ENCODE assay signal across 12 cellular contexts in genomic region chr2:152420923-152421322, GRCh38.
DNase-seq lines count a peak whose midpoint lies in the region; ATAC-seq, FAIRE-seq and TF ChIP-seq lines count a peak whose summit lies in the region.
"Had no signal": no experiment of that assay in that cellular context is flagged by ENCODE, and none has a peak within 500 bp of the region (broad histone marks: within the 10 kb centered on the region; RNA-seq: fewer than 3 reads in every experiment).

No MANE protein-coding gene starts in this region.

- H2BK120ac ChIP-seq in H1 (replicated peaks; ENCODE audit: low read depth, low read length): no peak overlapping the region

- H3K23me2 ChIP-seq in H1 (ENCODE audit: low read depth, low read length): no peaks in the 10 kb centered on the region

- intact Hi-C loops in posterior cingulate gyrus (cut with DNase I): no loop called here

- peaks cover 0 to 79% of the 10 kb centered on the region in 2 experiments; a peak in 3 of 4 replicates for H3K79me2 ChIP-seq in H1 (ENCODE audit: control insufficient read depth in 1 of 2, insufficient read depth in 2 of 2, low read length in 2 of 2)

- H3K79me1 ChIP-seq in H1 (ENCODE audit: low read depth, low read length): peaks cover 2% of the 10 kb centered on the region; the same call in 1 of the 2 replicates

- peaks cover 0 to 65% (median 41%) of the 10 kb centered on the region in 11 experiments; a peak in 17 of 22 replicates for H3K36me3 ChIP-seq in BLaER1 treated with 17β-estradiol and CSF1 and Interleukin-3, amounts not matched to agents 10 nM and 100 nM
- H3K36me3 ChIP-seq in H1 (ENCODE audit: control insufficient read depth in 2 of 4, insufficient read depth in 4 of 4, low read length in 3 of 4): no peaks in the 10 kb centered on the region

- peaks cover 39 to 100% (median 98%) of the 10 kb centered on the region in 10 experiments for H3K4me1 ChIP-seq in BLaER1 treated with 17β-estradiol and CSF1 and Interleukin-3, amounts not matched to agents 10 nM and 100 nM
- H3K4me1 ChIP-seq in H1 (replicated peaks in 1 of 4; ENCODE audit: control insufficient read depth in 3 of 4, insufficient read depth in 4 of 4, low read length in 3 of 4): peaks cover 0 to 16% (median 8%) of the 10 kb centered on the region in 4 experiments; a peak in 3 of 7 replicates

- peak overlapping the region in 7 of 10 experiments; percentile 3 to 43 (median 24); a peak in 9 of 20 replicates for H3K4me3 ChIP-seq in BLaER1 treated with 17β-estradiol and CSF1 and Interleukin-3, amounts not matched to agents 10 nM and 100 nM
- H3K4me3 ChIP-seq in H1 (ENCODE audit: extremely low read depth in 1 of 4, insufficient read depth in 2 of 4, low read depth in 3 of 4, low read length in 4 of 4): no peak overlapping the region

- H2BK12ac ChIP-seq in H1 (ENCODE audit: low read depth, low read length): no peak overlapping the region

- H3K27ac ChIP-seq in BLaER1 treated with 17β-estradiol and CSF1 and Interleukin-3, amounts not matched to agents 10 nM and 100 nM: peak overlapping the region; percentile 53 to 95 (median 89)
- no peak overlapping the region for H3K27ac ChIP-seq in H1 (ENCODE audit: low read depth, low read length)

- no peak overlapping the region for H4K8ac ChIP-seq in H1 (ENCODE audit: extremely low read depth, insufficient read depth, low read length)

- no peaks in the 10 kb centered on the region for H3K27me3 Mint-ChIP-seq in osteocyte (ENCODE audit: unreplicated experiment)
- peaks cover 13% of the 10 kb centered on the region for H3K27me3 Mint-ChIP-seq in activated T-cell treated with anti-CD3 and anti-CD28 coated beads, Interleukin-2, amount 50 U/mL, for 4 hours (ENCODE audit: low read depth)

- peaks cover 0 to 22% (median 3%) of the 10 kb centered on the region in 11 experiments; a peak in 7 of 22 replicates for H3K9me3 ChIP-seq in BLaER1 treated with 17β-estradiol and CSF1 and Interleukin-3, amounts not matched to agents 10 nM and 100 nM (replicated peaks in 1 of 11)
- H3K9me3 ChIP-seq in H1 (ENCODE audit: insufficient read depth in 2 of 2, low read depth in 1 of 2, low read length in 1 of 2): no peaks in the 10 kb centered on the region

- 88% methylated on average over 7 of the region's 7 CpGs; no CpG with 5 or more reads in 1 of the 2 experiments for WGBS in H1 (ENCODE audit: extremely low coverage in 1 of 2, insufficient coverage in 1 of 2, insufficient read length in 1 of 2, insufficient replicate concordance in 2 of 2, low coverage in 1 of 2, low lambda C conversion rate in 2 of 2, missing lambda C conversion rate in 1 of 2), 2 experiments

- H3K4me1 Mint-ChIP-seq in osteocyte (ENCODE audit: unreplicated experiment): peaks cover 35% of the 10 kb centered on the region
- H3K4me1 Mint-ChIP-seq in activated T-cell treated with anti-CD3 and anti-CD28 coated beads, Interleukin-2, amount 50 U/mL, for 4 hours (ENCODE audit: low read depth): peaks cover 5% of the 10 kb centered on the region

- H2BK20ac ChIP-seq in H1 (ENCODE audit: low read length): no peak overlapping the region

- TF ChIP-seq RAD21 in H1 (IDR thresholded peaks at IDR 0.05 in 1 of 2, conservative IDR thresholded peaks at IDR 0.05 in 1 of 2; ENCODE audit: low read depth in 2 of 2, low read length in 2 of 2): no peak

- POLR2A ChIA-PET in H1 (lab: Charles Lee; ENCODE audit: partially characterized antibody): no interaction called here

- no peak for TF ChIP-seq POLR2A in H1 (IDR thresholded peaks at IDR 0.05; ENCODE audit: control extremely low read depth in 1 of 2, low read depth in 2 of 2, low read length in 2 of 2)

- TF ChIP-seq EP300 in H1 (IDR thresholded peaks at IDR 0.05; ENCODE audit: borderline replicate concordance in 1 of 2, low read depth in 2 of 2, low read length in 2 of 2): no peak

- no peak for TF ChIP-seq CTCF in H1 (IDR thresholded peaks at IDR 0.05; ENCODE audit: control extremely low read depth in 1 of 3, insufficient read depth in 1 of 3, low read depth in 1 of 3, low read length in 3 of 3)
- no peak for TF ChIP-seq CTCF in osteocyte (IDR thresholded peaks at IDR 0.05)

- H3K27me3 ChIP-seq in BLaER1 treated with 17β-estradiol and CSF1 and Interleukin-3, amounts not matched to agents 10 nM and 100 nM: no peaks in the 10 kb centered on the region
- no peaks in the 10 kb centered on the region for H3K27me3 ChIP-seq in H1 (replicated peaks in 1 of 4; ENCODE audit: control insufficient read depth in 3 of 4, extremely low read depth in 1 of 4, insufficient read depth in 3 of 4, low read length in 3 of 4)

- no peak overlapping the region for H4K91ac ChIP-seq in H1 (replicated peaks; ENCODE audit: insufficient read length, low read length)

- H3K36me3 Mint-ChIP-seq in osteocyte (ENCODE audit: unreplicated experiment): peaks cover 4% of the 10 kb centered on the region
- no peaks in the 10 kb centered on the region for H3K36me3 Mint-ChIP-seq in activated T-cell treated with anti-CD3 and anti-CD28 coated beads, Interleukin-2, amount 50 U/mL, for 4 hours (ENCODE audit: insufficient read depth)
- H3K36me3 Mint-ChIP-seq: naive thymus-derived CD8-positive, alpha-beta T cell had no signal

- ATAC-seq in activated T-cell treated with anti-CD3 and anti-CD28 coated beads, Interleukin-2, amount 50 U/mL, for 4 hours: no peak
- no peak for ATAC-seq in GM18868 (IDR thresholded peaks at IDR 0.05; ENCODE audit: unreplicated experiment)
- ATAC-seq: naive thymus-derived CD8-positive, alpha-beta T cell had no signal

- no peak overlapping the region for H4K5ac ChIP-seq in H1 (ENCODE audit: insufficient read length, low read depth, low read length)

- CTCF ChIA-PET in H1 (lab: Charles Lee; ENCODE audit: partially characterized antibody): interaction anchor here (0.9 to 1.1 kb wide), 2 partner anchors 35 to 135 kb away, joined by 3 to 4 read pairs; no protein-coding TSS in a partner anchor

- FAIRE-seq in H1 (lab: Jason Lieb, UNC): no peak

- no peak overlapping the region for H3K14ac ChIP-seq in H1 (ENCODE audit: insufficient read length)

- no peak overlapping the region for H2AFZ ChIP-seq in H1 (ENCODE audit: low read length)

- peak overlapping the region; percentile 40; the same call in 1 of the 2 replicates for H2BK15ac ChIP-seq in H1 (ENCODE audit: low read length)

- H3K4me3 Mint-ChIP-seq in osteocyte (ENCODE audit: unreplicated experiment): no peak overlapping the region
- H3K4me3 Mint-ChIP-seq in activated T-cell treated with anti-CD3 and anti-CD28 coated beads, Interleukin-2, amount 50 U/mL, for 4 hours: no peak overlapping the region
- H3K4me3 Mint-ChIP-seq: activated T-helper 1 cell treated with anti-CD3 and anti-CD28 coated beads, Interleukin-12 subunit alpha, Interleukin-12 subunit beta, Interleukin-2, Interleukin-4 antibody, amounts not matched to agents 30 ng/mL and 10 ng/mL and 1 ng/mL, durations not matched to agents 14 hours and 24 hours and 36 hours; naive thymus-derived CD8-positive, alpha-beta T cell had no signal

- peak overlapping the region; percentile 28 to 95 (median 80); a peak in 21 of 22 replicates for H3K4me2 ChIP-seq in BLaER1 treated with 17β-estradiol and CSF1 and Interleukin-3, amounts not matched to agents 10 nM and 100 nM
- no peak overlapping the region for H3K4me2 ChIP-seq in H1 (ENCODE audit: insufficient read depth in 1 of 2, low read depth in 2 of 2, low read length in 2 of 2)

- H3K4ac ChIP-seq in H1 (replicated peaks; ENCODE audit: insufficient read length, low read depth, low read length): no peak overlapping the region

- peaks cover 0 to 77% (median 0%) of the 10 kb centered on the region in 11 experiments; a peak in 8 of 22 replicates for H4K20me1 ChIP-seq in BLaER1 treated with 17β-estradiol and CSF1 and Interleukin-3, amounts not matched to agents 10 nM and 100 nM
- H4K20me1 ChIP-seq in H1 (replicated peaks in 1 of 2; ENCODE audit: control insufficient read depth in 1 of 2, insufficient read depth in 2 of 2, low read length in 2 of 2): peaks cover 3 to 5% of the 10 kb centered on the region in 2 experiments

- H3K18ac ChIP-seq in H1 (ENCODE audit: extremely low read depth, low read length): no peak overlapping the region

- H3K9me3 Mint-ChIP-seq in osteocyte (ENCODE audit: unreplicated experiment): no peaks in the 10 kb centered on the region
- H3K9me3 Mint-ChIP-seq in activated T-cell treated with anti-CD3 and anti-CD28 coated beads, Interleukin-2, amount 50 U/mL, for 4 hours: no peaks in the 10 kb centered on the region
- H3K9me3 Mint-ChIP-seq: activated T-helper 1 cell treated with anti-CD3 and anti-CD28 coated beads, Interleukin-12 subunit alpha, Interleukin-12 subunit beta, Interleukin-2, Interleukin-4 antibody, amounts not matched to agents 30 ng/mL and 10 ng/mL and 1 ng/mL, durations not matched to agents 14 hours and 24 hours and 36 hours; naive thymus-derived CD8-positive, alpha-beta T cell had no signal

- no peak overlapping the region for H3K23ac ChIP-seq in H1 (ENCODE audit: insufficient read length)

- no peak overlapping the region for H2BK5ac ChIP-seq in H1 (ENCODE audit: low read depth, low read length)

- H3K56ac ChIP-seq in H1 (replicated peaks; ENCODE audit: insufficient read length, low read depth, low read length): no peak overlapping the region

- no peak overlapping the region for H2AK5ac ChIP-seq in H1 (ENCODE audit: low read depth, low read length)

- peak overlapping the region in 10 of 11 experiments; percentile 62 to 84 (median 76); a peak in 20 of 22 replicates for H3K9ac ChIP-seq in BLaER1 treated with 17β-estradiol and CSF1 and Interleukin-3, amounts not matched to agents 10 nM and 100 nM
- no peak overlapping the region for H3K9ac ChIP-seq in H1 (replicated peaks in 1 of 4; ENCODE audit: extremely low read depth in 1 of 4, low read depth in 3 of 4, low read length in 3 of 4)

- peak overlapping the region; percentile 87 for H3K27ac Mint-ChIP-seq in osteocyte (ENCODE audit: unreplicated experiment)
- H3K27ac Mint-ChIP-seq: activated T-helper 1 cell treated with anti-CD3 and anti-CD28 coated beads, Interleukin-12 subunit alpha, Interleukin-12 subunit beta, Interleukin-2, Interleukin-4 antibody, amounts not matched to agents 30 ng/mL and 10 ng/mL and 1 ng/mL, durations not matched to agents 14 hours and 24 hours and 36 hours; naive thymus-derived CD8-positive, alpha-beta T cell had no signal

- DNase-seq in NOMO-1 treated with DMSO at 0.1 percent for 48 hours (lab: John Stamatoyannopoulos, UW; ENCODE audit: unreplicated experiment) (peak; percentile 37), H1 (ENCODE audit: low read depth in 1 of 2, low spot score in 2 of 2) (no peak), osteocyte (ENCODE audit: extremely low spot score, unreplicated experiment) (no peak), DMS 273 (lab: John Stamatoyannopoulos, UW; ENCODE audit: unreplicated experiment) (no peak), posterior cingulate gyrus (no peak)
- no peak for DNase-seq in activated T-cell treated with anti-CD3 and anti-CD28 coated beads, Interleukin-2, amount 50 U/mL, for 4 hours
- DNase-seq: naive thymus-derived CD8-positive, alpha-beta T cell; NCI-H1048; stimulated activated CD4-positive, alpha-beta T cell treated with anti-CD3 and anti-CD28 coated beads, Interleukin-12 subunit alpha, Interleukin-12 subunit beta, amount 100 ng/mL, for 4 hours had no signal

TF ChIP-seq in H1, 55 proteins besides CTCF, POLR2A, EP300 and RAD21 (continues in another document):
- TF ChIP-seq RNF2 (IDR thresholded peaks at IDR 0.05; ENCODE audit: borderline replicate concordance, low read depth, low read length, missing control alignments, poor library complexity, severe bottlenecking) (no peak), CBX5 (IDR thresholded peaks at IDR 0.05; ENCODE audit: low read depth, low read length) (no peak), TBP (IDR thresholded peaks at IDR 0.05; ENCODE audit: low read depth, low read length) (no peak)

Comparison
In these comparisons a context has a peak if more than half of its experiments do, and no peak if none do; other contexts are left out.
1. H3K4me2 ChIP-seq: peak in BLaER1 treated with 17β-estradiol and CSF1 and Interleukin-3, amounts not matched to agents 10 nM and 100 nM (11 of 11); none in H1 (0 of 2).
2. H3K4me3 ChIP-seq: peak in BLaER1 treated with 17β-estradiol and CSF1 and Interleukin-3, amounts not matched to agents 10 nM and 100 nM (7 of 10); none in H1 (0 of 4).
3. H3K9ac ChIP-seq: peak in BLaER1 treated with 17β-estradiol and CSF1 and Interleukin-3, amounts not matched to agents 10 nM and 100 nM (10 of 11); none in H1 (0 of 4).